In genomic region chr2:166592750-166593149, GRCh38 we compare ENCODE assay signal across 14 cellular contexts.
DNase-seq lines count a peak whose midpoint lies in the region; TF ChIP-seq lines count a peak whose summit lies in the region.
"Had no signal": no experiment of that assay in that cellular context is flagged by ENCODE, and none has a peak within 500 bp of the region (broad histone marks: within the 10 kb centered on the region; RNA-seq: fewer than 3 reads in every experiment).

No MANE protein-coding gene starts in this region.

- no peaks in the 10 kb centered on the region for H3K9me2 ChIP-seq in Karpas-422 (replicated peaks; ENCODE audit: insufficient read depth, low read length)

- H3K4me3 ChIP-seq in brain microvascular endothelial cell (ENCODE audit: low read depth, low read length) (no peak overlapping the region), Karpas-422 (ENCODE audit: low read length) (no peak overlapping the region)
- H3K4me3 ChIP-seq: BLaER1 had no signal

- DNase-seq in EH (ENCODE audit: low read depth) (peak; percentile 2), NCI-H226 (peak; percentile 53), brain microvascular endothelial cell (no peak), NCI-H2196 treated with DMSO at 0.1 percent for 48 hours (lab: John Stamatoyannopoulos, UW; ENCODE audit: unreplicated experiment) (no peak), NCI-H2081 treated with DMSO at 0.1 percent for 48 hours (lab: John Stamatoyannopoulos, UW) (no peak), KBM-7 (no peak), Karpas-422 (no peak)
- DNase-seq: AML-193; Caco-2; CD8-positive, alpha-beta memory T cell; DND-41; GF-D8 had no signal

- H3K27ac ChIP-seq in brain microvascular endothelial cell (peak overlapping the region; percentile 70), Karpas-422 (ENCODE audit: low read length) (no peak overlapping the region)
- H3K27ac ChIP-seq: BLaER1, HL-60 had no signal

- no peaks in the 10 kb centered on the region for H3K4me1 ChIP-seq in Karpas-422 (ENCODE audit: low read length)
- H3K4me1 ChIP-seq: BLaER1, Caco-2 had no signal

- no peak overlapping the region for H3K9ac ChIP-seq in Karpas-422 (ENCODE audit: low read length)
- H3K9ac ChIP-seq: BLaER1 had no signal

- no peak for TF ChIP-seq CTCF in brain microvascular endothelial cell (IDR thresholded peaks at IDR 0.05; ENCODE audit: low read depth, low read length, missing control alignments)

- H4K20me1 ChIP-seq in Karpas-422 (ENCODE audit: insufficient read depth, low read depth, low read length) = no peaks in the 10 kb centered on the region
- H4K20me1 ChIP-seq: BLaER1 had no signal

- no peaks in the 10 kb centered on the region for H3K79me2 ChIP-seq in Karpas-422 (ENCODE audit: low read length)

- H3K27me3 ChIP-seq in brain microvascular endothelial cell (replicated peaks) = no peaks in the 10 kb centered on the region
- no peaks in the 10 kb centered on the region for H3K27me3 ChIP-seq in Karpas-422 (ENCODE audit: low read length)
- H3K27me3 ChIP-seq: BLaER1 had no signal

- in situ Hi-C loops in brain microvascular endothelial cell (cut with HindIII; ENCODE audit: low pct_ligation_motif_present, low sequenced_read_pairs) (no loop called here), KBM-7 (cut with MboI; ENCODE audit: low pct_unique_long_range_greater_than_20kb, low sequenced_read_pairs) (no loop called here)

- H3K9me3 ChIP-seq in Karpas-422 (ENCODE audit: low read length) = no peaks in the 10 kb centered on the region; the same call in 1 of the 2 replicates

- H2AFZ ChIP-seq in Karpas-422 (ENCODE audit: low read length) = no peak overlapping the region

- H3K4me2 ChIP-seq in Karpas-422 (ENCODE audit: low read depth, low read length, poor library complexity, severe bottlenecking) = no peak overlapping the region
- H3K4me2 ChIP-seq: BLaER1 had no signal

- H3K36me3 ChIP-seq in brain microvascular endothelial cell (replicated peaks) (no peaks in the 10 kb centered on the region), Karpas-422 (ENCODE audit: insufficient read depth, low read length) (no peaks in the 10 kb centered on the region)
- H3K36me3 ChIP-seq: BLaER1 had no signal

Comparison
In these comparisons a context has a peak if more than half of its experiments do, and no peak if none do; other contexts are left out.
1. DNase-seq: peak in EH (single experiment) and NCI-H226 (single experiment); none in brain microvascular endothelial cell (single experiment), NCI-H2196 treated with DMSO at 0.1 percent for 48 hours (single experiment), NCI-H2081 treated with DMSO at 0.1 percent for 48 hours (single experiment), KBM-7 (single experiment) and Karpas-422 (single experiment).